Comparison of ENCODE assay signal across 1 cellular context in genomic region chr1:21262282-21263051, GRCh38.
A peak's percentile ranks its signal among the peaks of the same experiment; 100 is the strongest.
TF ChIP-seq lines count a peak whose summit lies in the region.

No MANE protein-coding gene starts in this region.

TF ChIP-seq in IMR-90, 13 proteins besides CTCF, POLR2A, EP300 and RAD21 (continued from another document):
- TF ChIP-seq RFX5 (IDR thresholded peaks at IDR 0.05; ENCODE audit: low read depth, low read length) (0 out of 2 replicates have a peak, but pooled peaks have one; percentile 6), FOS (IDR thresholded peaks at IDR 0.05; ENCODE audit: low read depth, low read length) (peak; percentile 40; the same call in 1 of the 2 replicates), SMC3 (IDR thresholded peaks at IDR 0.05; ENCODE audit: low read depth, low read length) (no peak), USF2 (IDR thresholded peaks at IDR 0.05; ENCODE audit: low read depth, low read length) (peak; percentile 95), MAFK (IDR thresholded peaks at IDR 0.05; ENCODE audit: low read depth, low read length) (no peak), MAZ (IDR thresholded peaks at IDR 0.05; ENCODE audit: borderline replicate concordance, low read depth, low read length) (peak; percentile 91), MXI1 (IDR thresholded peaks at IDR 0.05; ENCODE audit: borderline replicate concordance, low read depth, low read length) (peak; percentile 82), RCOR1 (IDR thresholded peaks at IDR 0.05; ENCODE audit: insufficient replicate concordance, low read length) (no peak), NFE2L2 (IDR thresholded peaks at IDR 0.05; ENCODE audit: low read depth, low read length) (no peak; the same call in 1 of the 2 replicates)
TF ChIP-seq in IMR-90: peak in this region for 8.
